3 cellular contexts compared by ENCODE assay signal in genomic region chr10:113814700-113815099, GRCh38. TPM values are rescaled to one million over a fixed set of nuclear protein-coding genes. Genes with fewer than 3 reads are reported as not detected.
DNase-seq lines count a peak whose midpoint lies in the region; ATAC-seq, FAIRE-seq and TF ChIP-seq lines count a peak whose summit lies in the region.
"Not testable (repeated sequence)": the region's sequence is repeated elsewhere in the genome, so short reads cannot be mapped to it uniquely, and the experiment has no call there.

No MANE protein-coding gene starts in this region.

- not testable (repeated sequence) for H3K79me2 ChIP-seq in K562 (ENCODE audit: control insufficient read depth, insufficient read depth, low read length)

- H3K27ac Mint-ChIP-seq in activated CD4-positive, alpha-beta T cell treated with anti-CD3 and anti-CD28 coated beads, Interleukin-2, amount 10 ng/mL, durations not matched to agents 24 days and 14 days: not testable (repeated sequence)

- intact Hi-C loops in activated CD4-positive, alpha-beta T cell treated with anti-CD3 and anti-CD28 coated beads, Interleukin-2, amount 10 ng/mL, durations not matched to agents 24 days and 14 days (cut with micrococcal nuclease); K562 (cut with micrococcal nuclease): not testable (repeated sequence)

- TF ChIP-seq EP300 in K562 (IDR thresholded peaks at IDR 0.05; ENCODE audit: low read length): not testable (repeated sequence)

- DNase-seq in activated CD4-positive, alpha-beta T cell treated with anti-CD3 and anti-CD28 coated beads, Interleukin-2, amount 10 ng/mL, durations not matched to agents 24 days and 14 days: peak; percentile 25
- DNase-seq in K562 (ENCODE audit: extremely low read depth in 1 of 4, low spot score in 3 of 4): not testable (repeated sequence)

- not testable (repeated sequence) for H3K4me3 Mint-ChIP-seq in activated CD4-positive, alpha-beta T cell treated with anti-CD3 and anti-CD28 coated beads, Interleukin-2, amount 10 ng/mL, durations not matched to agents 24 days and 14 days

- not testable (repeated sequence) for TF ChIP-seq CTCF in HEK293 (tag by site-specific recombination; IDR thresholded peaks at IDR 0.05); K562 (IDR thresholded peaks at IDR 0.05 in 2 of 3, conservative IDR thresholded peaks at IDR 0.05 in 1 of 3; ENCODE audit: insufficient read depth in 2 of 3, low read depth in 1 of 3, low read length in 3 of 3)

- H3K4me1 Mint-ChIP-seq in activated CD4-positive, alpha-beta T cell treated with anti-CD3 and anti-CD28 coated beads, Interleukin-2, amount 10 ng/mL, durations not matched to agents 24 days and 14 days: not testable (repeated sequence)

- TF ChIP-seq RAD21 in K562 (CRISPR knock-in tag; conservative IDR thresholded peaks at IDR 0.05 in 1 of 2, IDR thresholded peaks at IDR 0.05 in 1 of 2): not testable (repeated sequence)

- not testable (repeated sequence) for ATAC-seq in K562

- not testable (repeated sequence) for TF ChIP-seq POLR2A in K562 (conservative IDR thresholded peaks at IDR 0.05)

- POLR2A ChIA-PET in HEK293 (lab: Yijun Ruan, JAX); K562 (lab: Yijun Ruan, JAX): not testable (repeated sequence)

- not testable (repeated sequence) for H3K9me3 ChIP-seq in HEK293 (ENCODE audit: control insufficient read depth, insufficient read depth, low read depth, low read length); K562 (replicated peaks; ENCODE audit: control insufficient read depth, insufficient read depth, low read depth, low read length)

- not testable (repeated sequence) for H3K9me1 ChIP-seq in K562 (ENCODE audit: control insufficient read depth, insufficient read depth, low read length)

- H3K9ac ChIP-seq in K562 (ENCODE audit: insufficient read depth in 1 of 2, low read depth in 2 of 2, low read length in 2 of 2): not testable (repeated sequence)

- H3K27me3 Mint-ChIP-seq in activated CD4-positive, alpha-beta T cell treated with anti-CD3 and anti-CD28 coated beads, Interleukin-2, amount 10 ng/mL, durations not matched to agents 24 days and 14 days: peaks cover 45% of the 10 kb centered on the region

- H3K36me3 Mint-ChIP-seq in activated CD4-positive, alpha-beta T cell treated with anti-CD3 and anti-CD28 coated beads, Interleukin-2, amount 10 ng/mL, durations not matched to agents 24 days and 14 days (ENCODE audit: low read depth): not testable (repeated sequence)

- not testable (repeated sequence) for H4K20me1 ChIP-seq in K562 (replicated peaks; ENCODE audit: control insufficient read depth, insufficient read depth, low read length)

- not testable (repeated sequence) for H3K9me3 Mint-ChIP-seq in activated CD4-positive, alpha-beta T cell treated with anti-CD3 and anti-CD28 coated beads, Interleukin-2, amount 10 ng/mL, durations not matched to agents 24 days and 14 days

- CTCF ChIA-PET in HEK293 (lab: Yijun Ruan, JAX): interaction anchor here (1.1 kb wide), 1 partner anchor 11 kb away, joined by 3 read pairs; no protein-coding TSS in a partner anchor
- CTCF ChIA-PET in K562 (lab: Yijun Ruan, JAX; ENCODE audit: low intra/inter-chr PET ratio): not testable (repeated sequence)

- H3K27me3 ChIP-seq in K562 (ENCODE audit: control insufficient read depth in 2 of 2, insufficient read depth in 2 of 2, low read length in 2 of 2): not testable (repeated sequence)

- not testable (repeated sequence) for H3K36me3 ChIP-seq in HEK293 (ENCODE audit: control insufficient read depth in 2 of 2, insufficient read depth in 1 of 2, low read length in 2 of 2); K562 (ENCODE audit: control insufficient read depth, insufficient read depth, low read length)

- FAIRE-seq in K562 (lab: Jason Lieb, UNC): not testable (repeated sequence)

- H2AFZ ChIP-seq in K562 (ENCODE audit: low read depth, low read length): not testable (repeated sequence)

- not testable (repeated sequence) for H3K4me3 ChIP-seq in HEK293 (ENCODE audit: low read depth, low read length); K562

- WGBS in K562 (ENCODE audit: insufficient coverage, low coverage, missing lambda C conversion rate): 11% methylated on average over 1 of the region's 1 CpG

- BruUV-seq in K562 (replicated peaks; lab: Mats Ljungman, UMichigan): not testable (repeated sequence)

- not testable (repeated sequence) for H3K4me1 ChIP-seq in HEK293 (ENCODE audit: control insufficient read depth, insufficient read depth, low read length); K562 (replicated peaks in 1 of 2; ENCODE audit: control insufficient read depth in 2 of 2, insufficient read depth in 2 of 2, low read length in 2 of 2)

- not testable (repeated sequence) for H3K4me2 ChIP-seq in K562 (ENCODE audit: insufficient read depth, low read length)

- not testable (repeated sequence) for H3K27ac ChIP-seq in HEK293 (ENCODE audit: extremely low read depth, low read depth, low read length); K562 (ENCODE audit: extremely low read depth, low read depth, low read length)

- in situ Hi-C loops in K562 (cut with MboI): not testable (repeated sequence)

TF ChIP-seq in HEK293, 187 proteins besides CTCF, POLR2A, EP300 and RAD21:
- peak; percentile 78 for TF ChIP-seq ZNF146 (tag by site-specific recombination; IDR thresholded peaks at IDR 0.05)

TF ChIP-seq in K562, 482 proteins besides CTCF, POLR2A, EP300 and RAD21:
- peak; percentile 62 for TF ChIP-seq ZNF146 (CRISPR knock-in tag; IDR thresholded peaks at IDR 0.05; ENCODE audit: unreplicated experiment)

RNA-seq across cellular contexts. Expression of gene DCLRE1A, which starts 39.2 kb away (rescaled TPM):
- 14.4 and 14.6 TPM in 2 replicates for total RNA-seq in activated CD4-positive, alpha-beta T cell treated with anti-CD3 and anti-CD28 coated beads, Interleukin-2, amount 10 ng/mL, durations not matched to agents 24 days and 14 days
- total RNA-seq in K562 (2011; cell fraction: chromatin; rRNA removed; ENCODE audit: low replicate concordance): 6.6 and 26.8 TPM in 2 replicates
- 4.3 and 5.4 TPM in 2 replicates for total RNA-seq in K562 (2011; cell fraction: nucleolus; rRNA removed)
- total RNA-seq in K562 (2011; cell fraction: nucleoplasm; rRNA removed): 10.2 and 10.4 TPM in 2 replicates
- total RNA-seq in K562 (2014; rRNA removed) (10.9 and 11.9 TPM in 2 replicates), K562 (2014; rRNA removed; fragmentation: Illumina TruSeq; extraction: Trizol) (24.1 and 26.7 TPM in 2 replicates), K562 (2015; rRNA removed; fragmentation: Illumina TruSeq; extraction: Trizol) (17.9 and 20.2 TPM in 2 replicates), K562 (2021) (13.0 and 13.8 TPM in 2 replicates)
- polyA plus RNA-seq in K562 (2011; rRNA removed) (21.5 and 25.5 TPM in 2 replicates), K562 (2014; fragmentation: Illumina TruSeq; extraction: Trizol) (16.4 and 20.1 TPM in 2 replicates), K562 (2014; fragmentation: Nextera tagmentation; extraction: Ambion mirVana) (10 to 100 TPM in 1 of 2 experiments, 1 to 10 TPM in 1; 8.5 to 15.5 TPM), K562 (2014; rRNA removed) (12.7 and 13.3 TPM in 2 replicates)
- polyA plus RNA-seq in K562 (2011; cell fraction: cytosol; rRNA removed): 7.1 and 14.3 TPM in 2 replicates
- 8.9 and 14.9 TPM in 2 replicates for polyA plus RNA-seq in K562 (2011; cell fraction: nucleus; rRNA removed)
- polyA plus RNA-seq in K562 (2012): 9.8 and 12.4 TPM in 2 replicates
- polyA minus RNA-seq in K562 (2011; rRNA and poly(A)+ RNA removed): 33.0 and 37.2 TPM in 2 replicates
- 7.6 and 12.2 TPM in 2 replicates for polyA minus RNA-seq in K562 (2011; cell fraction: cytosol; rRNA and poly(A)+ RNA removed)
- polyA minus RNA-seq in K562 (2011; cell fraction: nucleus; rRNA and poly(A)+ RNA removed): 6.7 and 15.4 TPM in 2 replicates

RNA-seq across cellular contexts. Expression of gene NHLRC2, which starts 39.8 kb away (rescaled TPM):
- 23.6 and 27.2 TPM in 2 replicates for total RNA-seq in activated CD4-positive, alpha-beta T cell treated with anti-CD3 and anti-CD28 coated beads, Interleukin-2, amount 10 ng/mL, durations not matched to agents 24 days and 14 days
- 29.9 and 45.9 TPM in 2 replicates for total RNA-seq in K562 (2011; cell fraction: chromatin; rRNA removed; ENCODE audit: low replicate concordance)
- total RNA-seq in K562 (2011; cell fraction: nucleolus; rRNA removed): 8.7 and 14.3 TPM in 2 replicates
- total RNA-seq in K562 (2011; cell fraction: nucleoplasm; rRNA removed): 16.4 and 24.4 TPM in 2 replicates
- 10.3 and 11.2 TPM in 2 replicates for total RNA-seq in K562 (2014; rRNA removed)
- total RNA-seq in K562 (2014; rRNA removed; fragmentation: Illumina TruSeq; extraction: Trizol): 10.8 and 11.4 TPM in 2 replicates
- 9.8 and 10.6 TPM in 2 replicates for total RNA-seq in K562 (2015; rRNA removed; fragmentation: Illumina TruSeq; extraction: Trizol)
- total RNA-seq in K562 (2021): 22.4 and 23.1 TPM in 2 replicates
- 9.7 and 10.3 TPM in 2 replicates for polyA plus RNA-seq in K562 (2011; rRNA removed)
- polyA plus RNA-seq in K562 (2011; cell fraction: cytosol; rRNA removed): 3.1 and 6.0 TPM in 2 replicates
- polyA plus RNA-seq in K562 (2011; cell fraction: nucleus; rRNA removed): 9.0 and 9.7 TPM in 2 replicates
- polyA plus RNA-seq in K562 (2012): 2.7 and 3.3 TPM in 2 replicates
- polyA plus RNA-seq in K562 (2014; fragmentation: Illumina TruSeq; extraction: Trizol): 6.0 and 6.4 TPM in 2 replicates
- 1 to 10 TPM; 1.5 to 2.2 TPM for polyA plus RNA-seq in K562 (2014; fragmentation: Nextera tagmentation; extraction: Ambion mirVana)
- polyA plus RNA-seq in K562 (2014; rRNA removed): 4.9 and 5.3 TPM in 2 replicates
- 30.5 and 42.3 TPM in 2 replicates for polyA minus RNA-seq in K562 (2011; rRNA and poly(A)+ RNA removed)
- 9.0 and 11.2 TPM in 2 replicates for polyA minus RNA-seq in K562 (2011; cell fraction: cytosol; rRNA and poly(A)+ RNA removed)
- 21.8 and 37.5 TPM in 2 replicates for polyA minus RNA-seq in K562 (2011; cell fraction: nucleus; rRNA and poly(A)+ RNA removed)
